ENCODE assay signal across 12 cellular contexts in the genomic region with DNA sequence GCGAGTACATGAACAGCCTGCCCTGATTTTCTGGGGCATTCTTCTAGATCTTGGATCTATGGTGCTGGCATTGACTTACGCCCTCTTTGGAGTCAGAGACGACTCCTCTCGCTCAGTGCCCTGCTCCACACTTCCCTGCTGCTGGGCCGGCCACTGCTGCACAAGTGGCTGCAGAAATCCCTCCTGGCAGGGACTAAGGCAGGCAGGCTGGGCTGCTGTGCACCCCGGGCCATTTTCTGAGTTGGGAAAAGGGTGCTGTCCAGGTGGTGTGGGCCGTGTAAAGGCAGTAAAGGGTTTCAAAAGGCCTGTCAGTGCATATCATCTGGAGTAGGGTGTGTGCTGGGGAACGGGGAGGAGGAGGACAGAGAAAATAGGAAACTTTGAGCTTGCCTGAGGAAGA. TPM values are rescaled to one million over a fixed set of nuclear protein-coding genes. Genes with fewer than 3 reads are reported as not detected.
"Had no signal": no experiment of that assay in that cellular context is flagged by ENCODE, and none has a peak within 500 bp of the region (broad histone marks: within the 10 kb centered on the region; RNA-seq: fewer than 3 reads in every experiment).

No MANE protein-coding gene starts in this region.

RNA-seq across cellular contexts. Expression of gene KCNJ12, which starts 50.1 kb away (rescaled TPM):
- total RNA-seq: activated B cell treated with CpG ODN at 0.5 μM for 24 hours; activated CD4-positive, alpha-beta memory T cell treated with anti-CD3 and anti-CD28 coated beads for 36 hours; activated CD4-positive, alpha-beta memory T cell treated with anti-CD3 and anti-CD28 coated beads, Interleukin-2, amount 10 ng/mL, durations not matched to agents 7 days and 5 days; activated CD4-positive, alpha-beta T cell treated with anti-CD3 and anti-CD28 coated beads for 36 hours; activated CD4-positive, alpha-beta T cell treated with anti-CD3 and anti-CD28 coated beads, Interleukin-2, amount 10 ng/mL, durations not matched to agents 24 days and 14 days; activated CD4-positive, alpha-beta T cell treated with anti-CD3 and anti-CD28 coated beads, Interleukin-2, amount 10 ng/mL, durations not matched to agents 7 days and 5 days; activated CD8-positive, alpha-beta memory T cell treated with anti-CD3 and anti-CD28 coated beads for 36 hours; activated CD8-positive, alpha-beta memory T cell treated with anti-CD3 and anti-CD28 coated beads, Interleukin-2, amount 10 ng/mL, durations not matched to agents 7 days and 5 days; activated CD8-positive, alpha-beta T cell treated with anti-CD3 and anti-CD28 coated beads for 36 hours; activated CD8-positive, alpha-beta T cell treated with anti-CD3 and anti-CD28 coated beads, Interleukin-2, amount 10 ng/mL, durations not matched to agents 7 days and 5 days; T-helper 1 cell treated with Interleukin-12 subunit alpha and Interleukin-12 subunit beta and Interleukin-4 antibody, amounts not matched to agents 30 ng/mL and 1 ng/mL, for 36 hours; T-helper 2 cell treated with Interferon-gamma antibody and Interleukin-4, amounts not matched to agents 100 ng/mL and 5 ng/mL, for 36 hours had no signal
